8 cellular contexts compared by ENCODE assay signal in genomic region chr12:68675098-68675842, GRCh38. TPM values are rescaled to one million over a fixed set of nuclear protein-coding genes. Genes with fewer than 3 reads are reported as not detected.
DNase-seq lines count a peak whose midpoint lies in the region; ATAC-seq and TF ChIP-seq lines count a peak whose summit lies in the region.

No MANE protein-coding gene starts in this region.

- H3K36me3 ChIP-seq in colonic mucosa, result no peaks in the 10 kb centered on the region

- no peak overlapping the region for H3K27ac ChIP-seq in colonic mucosa

- DNase-seq in GM04503 (ENCODE audit: low read depth) (peak; percentile 25), colonic mucosa (peak; percentile 35), foreskin fibroblast (no peak), NCI-H82 (lab: John Stamatoyannopoulos, UW) (no peak), germinal center (ENCODE audit: low spot score) (no peak)
- DNase-seq in activated CD4-positive, alpha-beta T cell treated with anti-CD3 and anti-CD28 coated beads for 24 hours (ENCODE audit: low read depth in 2 of 2), result peak; percentile 7 to 26
- DNase-seq in stimulated activated CD4-positive, alpha-beta T cell treated with anti-CD3 and anti-CD28 coated beads, Interleukin-4, amount 100 ng/mL, for 1 hour, result peak; percentile 37

- intact Hi-C loops in colonic mucosa (cut with DNase I), result loop anchor here (5.0 kb wide), 1 partner anchor 58 kb away; no protein-coding TSS in a partner anchor

- H3K27me3 ChIP-seq in colonic mucosa, result no peaks in the 10 kb centered on the region

- H3K9me3 ChIP-seq in colonic mucosa, result no peaks in the 10 kb centered on the region

- H3K4me3 ChIP-seq in colonic mucosa (no peak overlapping the region), foreskin fibroblast (ENCODE audit: low read depth in 1 of 2, low read length in 2 of 2) (no peak overlapping the region)

- TF ChIP-seq CTCF in colonic mucosa (IDR thresholded peaks at IDR 0.05) (no peak), foreskin fibroblast (IDR thresholded peaks at IDR 0.05; ENCODE audit: low read depth, low read length) (no peak)

- H3K9ac ChIP-seq in colonic mucosa (ENCODE audit: low read depth in 2 of 2, low read length in 2 of 2), result no peak overlapping the region

- no peaks in the 10 kb centered on the region for H3K4me1 ChIP-seq in colonic mucosa

- ATAC-seq in HG03432 (IDR thresholded peaks at IDR 0.05; ENCODE audit: unreplicated experiment), result no peak

RNA-seq across cellular contexts. Expression of gene NUP107, which starts 11.5 kb away (rescaled TPM):
- total RNA-seq in colonic mucosa, result 10 to 100 TPM; 31.3 to 56.6 TPM

Comparison
In these comparisons a context has a peak if more than half of its experiments do, and no peak if none do; other contexts are left out.
1. DNase-seq: peak in GM04503 (single experiment), activated CD4-positive, alpha-beta T cell treated with anti-CD3 and anti-CD28 coated beads for 24 hours (2 of 2), colonic mucosa (single experiment) and stimulated activated CD4-positive, alpha-beta T cell treated with anti-CD3 and anti-CD28 coated beads, Interleukin-4, amount 100 ng/mL, for 1 hour (single experiment); none in foreskin fibroblast (0 of 2), NCI-H82 (single experiment) and germinal center (single experiment).